Comparison of ENCODE assay signal across 1 cellular context in the genomic region with DNA sequence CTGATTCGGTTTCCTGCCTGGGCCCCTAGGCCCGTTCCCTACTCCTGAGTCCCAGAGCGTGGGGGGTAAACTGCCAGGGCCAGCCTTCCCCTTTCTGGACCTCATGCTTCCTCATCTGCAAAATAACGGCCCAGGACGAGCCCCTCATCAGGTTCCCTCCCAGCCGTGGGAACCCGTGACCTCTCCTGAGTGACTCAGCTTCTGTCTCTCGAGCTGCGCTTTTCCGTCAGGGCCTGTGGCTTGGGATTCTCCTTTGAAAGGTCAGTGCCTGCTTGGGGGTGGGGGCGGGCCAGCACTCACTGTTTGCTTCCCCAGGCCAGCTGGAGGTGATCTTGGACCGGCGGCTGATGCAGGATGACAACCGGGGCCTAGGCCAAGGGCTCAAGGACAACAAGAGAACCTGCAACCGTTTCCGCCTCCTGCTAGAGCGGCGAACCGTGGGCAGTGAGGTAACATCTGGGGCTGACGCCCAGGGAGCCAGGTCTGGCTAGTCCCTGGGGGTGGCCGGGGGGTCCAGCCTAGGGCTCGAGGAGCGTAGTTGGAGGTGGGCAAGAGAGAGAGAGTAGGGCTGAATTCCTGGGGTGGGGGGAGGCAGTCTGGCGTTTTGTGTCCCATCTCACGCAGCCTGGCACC.
TF ChIP-seq lines count a peak whose summit lies in the region.

No MANE protein-coding gene starts in this region.

TF ChIP-seq in K562, 482 proteins besides CTCF, POLR2A, EP300 and RAD21 (continued from another document):
- TF ChIP-seq ARID4B (CRISPR knock-in tag; IDR thresholded peaks at IDR 0.05) (peak; percentile 81), NR2C1 (IDR thresholded peaks at IDR 0.05) (peak; percentile 77), NR2C1 (tag; IDR thresholded peaks at IDR 0.05) (peak; percentile 71), ZNF445 (CRISPR knock-in tag; IDR thresholded peaks at IDR 0.05; ENCODE audit: low read depth) (no peak), ELK1 (CRISPR knock-in tag; IDR thresholded peaks at IDR 0.05) (no peak), BCOR (IDR thresholded peaks at IDR 0.05) (0 out of 2 replicates have a peak, but pooled peaks have one; percentile 21), UBTF (IDR thresholded peaks at IDR 0.05; ENCODE audit: borderline replicate concordance in 1 of 2, low read depth in 2 of 2, low read length in 2 of 2) (0 out of 4 replicates have a peak, but pooled peaks of 1 of the 2 experiments have one; percentile 38), PATZ1 (CRISPR knock-in tag; IDR thresholded peaks at IDR 0.05; ENCODE audit: borderline replicate concordance) (no peak), ZBTB26 (CRISPR knock-in tag; IDR thresholded peaks at IDR 0.05) (no peak), RBM22 (IDR thresholded peaks at IDR 0.05; ENCODE audit: low read depth, low read length, poor library complexity, severe bottlenecking) (peak; percentile 55), AFF1 (IDR thresholded peaks at IDR 0.05; ENCODE audit: low read depth in 1 of 2, partially characterized antibody in 2 of 2) (peak in 1 of 2 experiments; percentile 44), E2F4 (CRISPR knock-in tag; IDR thresholded peaks at IDR 0.05; ENCODE audit: low read depth) (no peak), C11orf30 (IDR thresholded peaks at IDR 0.05; ENCODE audit: low read depth) (peak; percentile 88), ZBTB7A (IDR thresholded peaks at IDR 0.05; ENCODE audit: borderline replicate concordance, control insufficient read depth, low read depth, low read length) (peak; percentile 47; the same call in 1 of the 2 replicates), ZNF766 (CRISPR knock-in tag; conservative IDR thresholded peaks at IDR 0.05) (peak; percentile 76), NR2C2 (CRISPR knock-in tag; IDR thresholded peaks at IDR 0.05) (0 out of 2 replicates have a peak, but pooled peaks have one; percentile 33), NR2C2 (tag; IDR thresholded peaks at IDR 0.05) (peak; percentile 85), ZNF165 (CRISPR knock-in tag; IDR thresholded peaks at IDR 0.05; ENCODE audit: borderline replicate concordance) (0 out of 2 replicates have a peak, but pooled peaks have one; percentile 31), FOXJ2 (tag; IDR thresholded peaks at IDR 0.05) (no peak), RFX5 (IDR thresholded peaks at IDR 0.05; ENCODE audit: low read depth, low read length) (no peak)
- TF ChIP-seq, protein P1, sequence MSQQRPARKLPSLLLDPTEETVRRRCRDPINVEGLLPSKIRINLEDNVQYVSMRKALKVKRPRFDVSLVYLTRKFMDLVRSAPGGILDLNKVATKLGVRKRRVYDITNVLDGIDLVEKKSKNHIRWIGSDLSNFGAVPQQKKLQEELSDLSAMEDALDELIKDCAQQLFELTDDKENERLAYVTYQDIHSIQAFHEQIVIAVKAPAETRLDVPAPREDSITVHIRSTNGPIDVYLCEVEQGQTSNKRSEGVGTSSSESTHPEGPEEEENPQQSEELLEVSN (IDR thresholded peaks at IDR 0.05; ENCODE audit: borderline replicate concordance in 1 of 2, extremely low read depth in 1 of 2, insufficient read depth in 1 of 2, insufficient read length in 1 of 2, low read depth in 1 of 2, low read length in 1 of 2, poor library complexity in 1 of 2, severe bottlenecking in 1 of 2), result peak; percentile 60 to 81
- TF ChIP-seq, protein P2, sequence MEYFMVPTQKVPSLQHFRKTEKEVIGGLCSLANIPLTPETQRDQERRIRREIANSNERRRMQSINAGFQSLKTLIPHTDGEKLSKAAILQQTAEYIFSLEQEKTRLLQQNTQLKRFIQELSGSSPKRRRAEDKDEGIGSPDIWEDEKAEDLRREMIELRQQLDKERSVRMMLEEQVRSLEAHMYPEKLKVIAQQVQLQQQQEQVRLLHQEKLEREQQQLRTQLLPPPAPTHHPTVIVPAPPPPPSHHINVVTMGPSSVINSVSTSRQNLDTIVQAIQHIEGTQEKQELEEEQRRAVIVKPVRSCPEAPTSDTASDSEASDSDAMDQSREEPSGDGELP (CRISPR knock-in tag; IDR thresholded peaks at IDR 0.05; ENCODE audit: borderline replicate concordance), result peak; percentile 94
